In genomic region chr16:29009050-29009837, GRCh38 we compare ENCODE assay signal across 1 cellular context.
TF ChIP-seq lines count a peak whose summit lies in the region.

No MANE protein-coding gene starts in this region.

TF ChIP-seq in K562, 482 proteins besides CTCF, POLR2A, EP300 and RAD21 (continued from another document and continues in another):
- TF ChIP-seq STAT6 (CRISPR knock-in tag; IDR thresholded peaks at IDR 0.05) (no peak), HDAC3 (IDR thresholded peaks at IDR 0.05; ENCODE audit: borderline replicate concordance, partially characterized antibody) (peak; percentile 86), ZNF165 (CRISPR knock-in tag; IDR thresholded peaks at IDR 0.05; ENCODE audit: borderline replicate concordance) (peak; percentile 82; the same call in 1 of the 2 replicates), ZSCAN29 (IDR thresholded peaks at IDR 0.05) (no peak), NR3C1 (CRISPR knock-in tag; IDR thresholded peaks at IDR 0.05) (no peak), FIP1L1 (IDR thresholded peaks at IDR 0.05; ENCODE audit: low read depth, low read length, poor library complexity, severe bottlenecking) (no peak), DPF2 (IDR thresholded peaks at IDR 0.05) (peak; percentile 97), PBX2 (CRISPR knock-in tag; IDR thresholded peaks at IDR 0.05; ENCODE audit: low read depth) (no peak), PBX2 (tag; conservative IDR thresholded peaks at IDR 0.05; ENCODE audit: low read depth) (no peak), XRCC3 (IDR thresholded peaks at IDR 0.05) (no peak), MAFK (IDR thresholded peaks at IDR 0.05; ENCODE audit: low read length) (no peak), COPS2 (conservative IDR thresholded peaks at IDR 0.05) (no peak), CXXC5 (CRISPR knock-in tag; IDR thresholded peaks at IDR 0.05) (peak; percentile 62), CBX8 (IDR thresholded peaks at IDR 0.05; ENCODE audit: borderline replicate concordance, extremely low read depth, low read depth, low read length, poor library complexity, severe bottlenecking) (no peak), SRSF1 (IDR thresholded peaks at IDR 0.05; ENCODE audit: low read depth, low read length) (no peak), KLF6 (CRISPR knock-in tag; IDR thresholded peaks at IDR 0.05; ENCODE audit: borderline replicate concordance) (peak; percentile 8; the same call in 1 of the 2 replicates), POLR2AphosphoS5 (IDR thresholded peaks at IDR 0.05; ENCODE audit: control insufficient read depth, insufficient read depth, low read depth, low read length) (peak; percentile 92), DMBX1 (CRISPR knock-in tag; IDR thresholded peaks at IDR 0.05; ENCODE audit: borderline replicate concordance) (peak; percentile 94), ETV6 (IDR thresholded peaks at IDR 0.05; ENCODE audit: borderline replicate concordance in 1 of 2, low read depth in 2 of 2, low read length in 1 of 2) (0 out of 4 replicates have a peak, but pooled peaks of 1 of the 2 experiments have one; percentile 12), ETV6 (CRISPR knock-in tag; IDR thresholded peaks at IDR 0.05; ENCODE audit: borderline replicate concordance) (no peak), YY1 (IDR thresholded peaks at IDR 0.05; ENCODE audit: borderline replicate concordance in 1 of 3, control insufficient read depth in 1 of 3, extremely low read depth in 1 of 3, insufficient read depth in 3 of 3, insufficient read length in 1 of 3, insufficient replicate concordance in 2 of 3, low read depth in 1 of 3, low read length in 2 of 3) (peak in 1 of 3 experiments; percentile 26), SMARCA4 (IDR thresholded peaks at IDR 0.05) (peak; percentile 95), CHD1 (IDR thresholded peaks at IDR 0.05; ENCODE audit: low read length) (no peak), JUN (IDR thresholded peaks at IDR 0.05; ENCODE audit: borderline replicate concordance, low read depth, low read length) (no peak), JUN (CRISPR knock-in tag; IDR thresholded peaks at IDR 0.05; ENCODE audit: borderline replicate concordance) (no peak), ARID4B (CRISPR knock-in tag; IDR thresholded peaks at IDR 0.05) (no peak), HNRNPK (IDR thresholded peaks at IDR 0.05; ENCODE audit: low read depth, low read length, poor library complexity, severe bottlenecking) (no peak)
- TF ChIP-seq, protein P1, sequence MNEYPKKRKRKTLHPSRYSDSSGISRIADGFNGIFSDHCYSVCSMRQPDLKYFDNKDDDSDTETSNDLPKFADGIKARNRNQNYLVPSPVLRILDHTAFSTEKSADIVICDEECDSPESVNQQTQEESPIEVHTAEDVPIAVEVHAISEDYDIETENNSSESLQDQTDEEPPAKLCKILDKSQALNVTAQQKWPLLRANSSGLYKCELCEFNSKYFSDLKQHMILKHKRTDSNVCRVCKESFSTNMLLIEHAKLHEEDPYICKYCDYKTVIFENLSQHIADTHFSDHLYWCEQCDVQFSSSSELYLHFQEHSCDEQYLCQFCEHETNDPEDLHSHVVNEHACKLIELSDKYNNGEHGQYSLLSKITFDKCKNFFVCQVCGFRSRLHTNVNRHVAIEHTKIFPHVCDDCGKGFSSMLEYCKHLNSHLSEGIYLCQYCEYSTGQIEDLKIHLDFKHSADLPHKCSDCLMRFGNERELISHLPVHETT (CRISPR knock-in tag; conservative IDR thresholded peaks at IDR 0.05 in 1 of 2, IDR thresholded peaks at IDR 0.05 in 1 of 2) = peak in 1 of 2 experiments; percentile 88; a peak in 2 of 4 replicates
- TF ChIP-seq, protein P2, sequence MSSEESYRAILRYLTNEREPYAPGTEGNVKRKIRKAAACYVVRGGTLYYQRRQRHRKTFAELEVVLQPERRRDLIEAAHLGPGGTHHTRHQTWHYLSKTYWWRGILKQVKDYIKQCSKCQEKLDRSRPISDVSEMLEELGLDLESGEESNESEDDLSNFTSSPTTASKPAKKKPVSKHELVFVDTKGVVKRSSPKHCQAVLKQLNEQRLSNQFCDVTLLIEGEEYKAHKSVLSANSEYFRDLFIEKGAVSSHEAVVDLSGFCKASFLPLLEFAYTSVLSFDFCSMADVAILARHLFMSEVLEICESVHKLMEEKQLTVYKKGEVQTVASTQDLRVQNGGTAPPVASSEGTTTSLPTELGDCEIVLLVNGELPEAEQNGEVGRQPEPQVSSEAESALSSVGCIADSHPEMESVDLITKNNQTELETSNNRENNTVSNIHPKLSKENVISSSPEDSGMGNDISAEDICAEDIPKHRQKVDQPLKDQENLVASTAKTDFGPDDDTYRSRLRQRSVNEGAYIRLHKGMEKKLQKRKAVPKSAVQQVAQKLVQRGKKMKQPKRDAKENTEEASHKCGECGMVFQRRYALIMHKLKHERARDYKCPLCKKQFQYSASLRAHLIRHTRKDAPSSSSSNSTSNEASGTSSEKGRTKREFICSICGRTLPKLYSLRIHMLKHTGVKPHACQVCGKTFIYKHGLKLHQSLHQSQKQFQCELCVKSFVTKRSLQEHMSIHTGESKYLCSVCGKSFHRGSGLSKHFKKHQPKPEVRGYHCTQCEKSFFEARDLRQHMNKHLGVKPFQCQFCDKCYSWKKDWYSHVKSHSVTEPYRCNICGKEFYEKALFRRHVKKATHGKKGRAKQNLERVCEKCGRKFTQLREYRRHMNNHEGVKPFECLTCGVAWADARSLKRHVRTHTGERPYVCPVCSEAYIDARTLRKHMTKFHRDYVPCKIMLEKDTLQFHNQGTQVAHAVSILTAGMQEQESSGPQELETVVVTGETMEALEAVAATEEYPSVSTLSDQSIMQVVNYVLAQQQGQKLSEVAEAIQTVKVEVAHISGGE (CRISPR knock-in tag; IDR thresholded peaks at IDR 0.05) = peak in 1 of 3 experiments; percentile 78; a peak in 2 of 6 replicates
- TF ChIP-seq, protein P3, sequence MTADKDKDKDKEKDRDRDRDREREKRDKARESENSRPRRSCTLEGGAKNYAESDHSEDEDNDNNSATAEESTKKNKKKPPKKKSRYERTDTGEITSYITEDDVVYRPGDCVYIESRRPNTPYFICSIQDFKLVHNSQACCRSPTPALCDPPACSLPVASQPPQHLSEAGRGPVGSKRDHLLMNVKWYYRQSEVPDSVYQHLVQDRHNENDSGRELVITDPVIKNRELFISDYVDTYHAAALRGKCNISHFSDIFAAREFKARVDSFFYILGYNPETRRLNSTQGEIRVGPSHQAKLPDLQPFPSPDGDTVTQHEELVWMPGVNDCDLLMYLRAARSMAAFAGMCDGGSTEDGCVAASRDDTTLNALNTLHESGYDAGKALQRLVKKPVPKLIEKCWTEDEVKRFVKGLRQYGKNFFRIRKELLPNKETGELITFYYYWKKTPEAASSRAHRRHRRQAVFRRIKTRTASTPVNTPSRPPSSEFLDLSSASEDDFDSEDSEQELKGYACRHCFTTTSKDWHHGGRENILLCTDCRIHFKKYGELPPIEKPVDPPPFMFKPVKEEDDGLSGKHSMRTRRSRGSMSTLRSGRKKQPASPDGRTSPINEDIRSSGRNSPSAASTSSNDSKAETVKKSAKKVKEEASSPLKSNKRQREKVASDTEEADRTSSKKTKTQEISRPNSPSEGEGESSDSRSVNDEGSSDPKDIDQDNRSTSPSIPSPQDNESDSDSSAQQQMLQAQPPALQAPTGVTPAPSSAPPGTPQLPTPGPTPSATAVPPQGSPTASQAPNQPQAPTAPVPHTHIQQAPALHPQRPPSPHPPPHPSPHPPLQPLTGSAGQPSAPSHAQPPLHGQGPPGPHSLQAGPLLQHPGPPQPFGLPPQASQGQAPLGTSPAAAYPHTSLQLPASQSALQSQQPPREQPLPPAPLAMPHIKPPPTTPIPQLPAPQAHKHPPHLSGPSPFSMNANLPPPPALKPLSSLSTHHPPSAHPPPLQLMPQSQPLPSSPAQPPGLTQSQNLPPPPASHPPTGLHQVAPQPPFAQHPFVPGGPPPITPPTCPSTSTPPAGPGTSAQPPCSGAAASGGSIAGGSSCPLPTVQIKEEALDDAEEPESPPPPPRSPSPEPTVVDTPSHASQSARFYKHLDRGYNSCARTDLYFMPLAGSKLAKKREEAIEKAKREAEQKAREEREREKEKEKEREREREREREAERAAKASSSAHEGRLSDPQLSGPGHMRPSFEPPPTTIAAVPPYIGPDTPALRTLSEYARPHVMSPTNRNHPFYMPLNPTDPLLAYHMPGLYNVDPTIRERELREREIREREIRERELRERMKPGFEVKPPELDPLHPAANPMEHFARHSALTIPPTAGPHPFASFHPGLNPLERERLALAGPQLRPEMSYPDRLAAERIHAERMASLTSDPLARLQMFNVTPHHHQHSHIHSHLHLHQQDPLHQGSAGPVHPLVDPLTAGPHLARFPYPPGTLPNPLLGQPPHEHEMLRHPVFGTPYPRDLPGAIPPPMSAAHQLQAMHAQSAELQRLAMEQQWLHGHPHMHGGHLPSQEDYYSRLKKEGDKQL (CRISPR knock-in tag; IDR thresholded peaks at IDR 0.05; ENCODE audit: borderline replicate concordance) = no peak
- TF ChIP-seq, protein P4, sequence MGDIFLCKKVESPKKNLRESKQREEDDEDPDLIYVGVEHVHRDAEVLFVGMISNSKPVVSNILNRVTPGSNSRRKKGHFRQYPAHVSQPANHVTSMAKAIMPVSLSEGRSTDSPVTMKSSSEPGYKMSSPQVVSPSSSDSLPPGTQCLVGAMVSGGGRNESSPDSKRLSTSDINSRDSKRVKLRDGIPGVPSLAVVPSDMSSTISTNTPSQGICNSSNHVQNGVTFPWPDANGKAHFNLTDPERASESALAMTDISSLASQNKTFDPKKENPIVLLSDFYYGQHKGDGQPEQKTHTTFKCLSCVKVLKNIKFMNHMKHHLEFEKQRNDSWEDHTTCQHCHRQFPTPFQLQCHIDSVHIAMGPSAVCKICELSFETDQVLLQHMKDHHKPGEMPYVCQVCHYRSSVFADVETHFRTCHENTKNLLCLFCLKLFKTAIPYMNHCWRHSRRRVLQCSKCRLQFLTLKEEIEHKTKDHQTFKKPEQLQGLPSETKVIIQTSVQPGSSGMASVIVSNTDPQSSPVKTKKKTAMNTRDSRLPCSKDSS (IDR thresholded peaks at IDR 0.05; ENCODE audit: low read depth, partially characterized antibody) = peak; percentile 47
